Comparison of ENCODE assay signal across 1 cellular context in the genomic region with DNA sequence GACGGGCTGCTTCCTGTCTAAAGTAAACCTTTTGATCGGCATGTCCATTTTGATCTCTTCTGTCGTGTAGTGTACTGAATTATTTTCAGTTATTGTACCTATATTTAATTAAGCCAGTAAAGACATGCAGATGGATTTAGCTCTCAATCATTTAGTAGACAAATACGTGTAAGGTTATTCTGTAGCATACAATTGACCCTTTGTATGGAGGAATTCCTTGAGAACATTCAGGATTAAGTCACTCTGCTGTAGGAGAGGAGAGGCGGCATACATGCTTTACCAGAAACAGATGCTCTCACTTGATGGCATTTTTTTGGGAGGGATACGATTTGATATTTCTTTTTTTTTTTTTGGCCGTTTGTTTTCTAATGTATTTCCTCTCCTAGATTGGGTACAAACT.
TF ChIP-seq lines count a peak whose summit lies in the region.

No MANE protein-coding gene starts in this region.

TF ChIP-seq in HepG2, 621 proteins besides CTCF, POLR2A, EP300 and RAD21 (continued from another document):
- TF ChIP-seq PAX8 (CRISPR knock-in tag; IDR thresholded peaks at IDR 0.05; ENCODE audit: borderline replicate concordance) = no peak
- no peak for TF ChIP-seq ZNF383 (CRISPR knock-in tag; IDR thresholded peaks at IDR 0.05; ENCODE audit: borderline replicate concordance)
- no peak for TF ChIP-seq SCMH1 (CRISPR knock-in tag; IDR thresholded peaks at IDR 0.05; ENCODE audit: borderline replicate concordance)
- no peak for TF ChIP-seq CEBPG (CRISPR knock-in tag; IDR thresholded peaks at IDR 0.05)
- no peak for TF ChIP-seq RAD51 (IDR thresholded peaks at IDR 0.05; ENCODE audit: borderline replicate concordance)
- TF ChIP-seq ONECUT2 (CRISPR knock-in tag; IDR thresholded peaks at IDR 0.05) = no peak
- no peak for TF ChIP-seq ZNF451 (CRISPR knock-in tag; IDR thresholded peaks at IDR 0.05)
- TF ChIP-seq, protein P1, sequence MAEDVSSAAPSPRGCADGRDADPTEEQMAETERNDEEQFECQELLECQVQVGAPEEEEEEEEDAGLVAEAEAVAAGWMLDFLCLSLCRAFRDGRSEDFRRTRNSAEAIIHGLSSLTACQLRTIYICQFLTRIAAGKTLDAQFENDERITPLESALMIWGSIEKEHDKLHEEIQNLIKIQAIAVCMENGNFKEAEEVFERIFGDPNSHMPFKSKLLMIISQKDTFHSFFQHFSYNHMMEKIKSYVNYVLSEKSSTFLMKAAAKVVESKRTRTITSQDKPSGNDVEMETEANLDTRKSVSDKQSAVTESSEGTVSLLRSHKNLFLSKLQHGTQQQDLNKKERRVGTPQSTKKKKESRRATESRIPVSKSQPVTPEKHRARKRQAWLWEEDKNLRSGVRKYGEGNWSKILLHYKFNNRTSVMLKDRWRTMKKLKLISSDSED (CRISPR knock-in tag; IDR thresholded peaks at IDR 0.05) = no peak
- no peak for TF ChIP-seq HOMEZ (CRISPR knock-in tag; IDR thresholded peaks at IDR 0.05; ENCODE audit: low read depth)
- no peak for TF ChIP-seq ZNF589 (CRISPR knock-in tag; conservative IDR thresholded peaks at IDR 0.05)
- no peak for TF ChIP-seq TMF1 (CRISPR knock-in tag; IDR thresholded peaks at IDR 0.05; ENCODE audit: low read depth)
